8 cellular contexts compared by ENCODE assay signal in the genomic region with DNA sequence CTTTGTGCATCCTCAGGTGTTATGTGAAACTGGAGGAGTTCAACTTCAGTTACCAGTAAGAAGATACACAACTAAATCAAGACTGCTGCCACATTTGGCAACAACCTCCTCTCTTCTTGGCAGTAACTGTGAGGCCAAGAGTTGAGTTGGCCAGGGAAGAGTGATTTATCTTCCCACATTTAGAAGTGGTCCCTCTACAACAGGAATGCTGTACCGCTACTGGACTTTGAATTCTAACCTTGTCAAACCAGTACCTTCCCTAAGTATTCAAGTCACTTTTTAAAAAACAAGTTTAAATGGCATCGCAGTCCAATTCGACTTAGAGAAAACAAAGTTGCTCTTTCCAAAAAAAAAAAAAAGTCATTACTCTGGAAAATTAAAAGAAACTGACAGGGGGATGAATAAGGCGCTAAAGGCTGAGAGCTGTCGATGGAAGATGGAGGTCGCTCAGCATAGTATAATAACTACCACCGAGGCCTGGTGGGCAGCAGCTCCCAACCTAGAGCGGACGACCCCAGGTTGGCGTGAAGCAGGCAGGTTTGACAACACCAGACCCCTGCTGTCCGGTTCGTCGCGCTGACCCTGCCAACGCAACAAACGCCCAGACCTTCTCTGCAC. TPM values are rescaled to one million over a fixed set of nuclear protein-coding genes. Genes with fewer than 3 reads are reported as not detected.
DNase-seq lines count a peak whose midpoint lies in the region; ATAC-seq and TF ChIP-seq lines count a peak whose summit lies in the region.

No MANE protein-coding gene starts in this region.

- H2AFZ ChIP-seq in neural progenitor cell (replicated peaks): peak overlapping the region; percentile 93

- intact Hi-C loops in Calu3 (cut with micrococcal nuclease; ENCODE audit: unreplicated experiment): loop anchor here (5.0 kb wide), 1 partner anchor 46 kb away; no protein-coding TSS in a partner anchor

- peaks cover 53% of the 10 kb centered on the region for H4K20me1 ChIP-seq in neural progenitor cell (ENCODE audit: low read depth)

- peak overlapping the region; percentile 82 for H3K9ac ChIP-seq in neural progenitor cell

- BruUV-seq in Calu3 (replicated peaks; lab: Mats Ljungman, UMichigan): no TSS peak

- H3K27ac Mint-ChIP-seq in Calu3 (ENCODE audit: unreplicated experiment) (peak overlapping the region; percentile 61), HFFc6 (peak overlapping the region; percentile 60), neural progenitor cell (peak overlapping the region; percentile 90)

- DNase-seq in Calu3 (no peak), HFFc6 (no peak), fibroblast of villous mesenchyme (ENCODE audit: low read depth) (peak; percentile 51), neural progenitor cell (ENCODE audit: low spot score) (no peak), SW 1271 (lab: John Stamatoyannopoulos, UW) (no peak), 8988T (no peak)

- H3K4me2 ChIP-seq in neural progenitor cell: peak overlapping the region; percentile 98

- H3K4me1 Mint-ChIP-seq in Calu3 (ENCODE audit: low read depth, unreplicated experiment): peaks cover 57% of the 10 kb centered on the region
- H3K4me1 Mint-ChIP-seq in HFFc6 (ENCODE audit: low read depth): peaks cover 71% of the 10 kb centered on the region
- peaks cover 48% of the 10 kb centered on the region for H3K4me1 Mint-ChIP-seq in neural progenitor cell

- peaks cover 24% of the 10 kb centered on the region for H3F3A ChIP-seq in neural progenitor cell (ENCODE audit: low read depth)

- H3K27me3 ChIP-seq in neural progenitor cell: peaks cover 8% of the 10 kb centered on the region

- no peaks in the 10 kb centered on the region for H3K9me3 ChIP-seq in neural progenitor cell (ENCODE audit: low read depth)

- H3K27me3 Mint-ChIP-seq in Calu3 (ENCODE audit: unreplicated experiment) (no peaks in the 10 kb centered on the region), HFFc6 (ENCODE audit: insufficient read depth) (no peaks in the 10 kb centered on the region), neural progenitor cell (ENCODE audit: insufficient read depth, low read depth) (peaks cover 3% of the 10 kb centered on the region)

- peaks cover 34% of the 10 kb centered on the region for H3K36me3 Mint-ChIP-seq in Calu3 (ENCODE audit: insufficient read depth, unreplicated experiment)
- H3K36me3 Mint-ChIP-seq in HFFc6 (ENCODE audit: low read depth): 0 out of 2 replicates have a peak, but pooled peaks cover 9% of the 10 kb centered on the region
- peaks cover 13% of the 10 kb centered on the region for H3K36me3 Mint-ChIP-seq in neural progenitor cell

- TF ChIP-seq CTCF in Calu3 (IDR thresholded peaks at IDR 0.05; ENCODE audit: unreplicated experiment) (no peak), HFFc6 (IDR thresholded peaks at IDR 0.05) (no peak), VCaP (conservative IDR thresholded peaks at IDR 0.05) (no peak), fibroblast of villous mesenchyme (IDR thresholded peaks at IDR 0.05; ENCODE audit: insufficient read depth, low read depth, low read length) (no peak), neural progenitor cell (IDR thresholded peaks at IDR 0.05) (no peak)

- no peaks in the 10 kb centered on the region for H3K36me3 ChIP-seq in neural progenitor cell

- H3K27ac ChIP-seq in VCaP (peak overlapping the region; percentile 96), neural progenitor cell (no peak overlapping the region)

- no peaks in the 10 kb centered on the region for H3K9me3 Mint-ChIP-seq in Calu3 (ENCODE audit: low read depth, unreplicated experiment)
- H3K9me3 Mint-ChIP-seq in HFFc6: no peaks in the 10 kb centered on the region
- H3K9me3 Mint-ChIP-seq in neural progenitor cell: peaks cover 2% of the 10 kb centered on the region

- peak overlapping the region; percentile 90 for H3K4me3 ChIP-seq in fibroblast of villous mesenchyme (ENCODE audit: low read depth, low read length)
- H3K4me3 ChIP-seq in neural progenitor cell: peak overlapping the region; percentile 82

- CTCF ChIA-PET in Calu3 (lab: Charles Lee): interaction anchor here (0.7 to 0.9 kb wide), 2 partner anchors 32 to 56 kb away, joined by 3 read pairs; no protein-coding TSS in a partner anchor

- peaks cover 55% of the 10 kb centered on the region for H3K79me2 ChIP-seq in neural progenitor cell (ENCODE audit: low read depth)

- peak overlapping the region; percentile 89 for H3K4me3 Mint-ChIP-seq in Calu3 (ENCODE audit: low read depth, unreplicated experiment)
- peak overlapping the region; percentile 92 for H3K4me3 Mint-ChIP-seq in HFFc6
- H3K4me3 Mint-ChIP-seq in neural progenitor cell: peak overlapping the region; percentile 97

- peaks cover 41% of the 10 kb centered on the region for H3K4me1 ChIP-seq in neural progenitor cell

- no peak for ATAC-seq in HG03280 (IDR thresholded peaks at IDR 0.05; ENCODE audit: unreplicated experiment)

RNA-seq across cellular contexts. Expression of a gene that starts 1.0 kb away (rescaled TPM):
- total RNA-seq in Calu3 (2022): 30.7 and 40.4 TPM in 2 replicates
- total RNA-seq in HFFc6 (2021; fragmentation: NEBNext Ultra II Directional; extraction: Animal tissue kit (Norgen Biotek cat#: 25700)): 10 to 100 TPM; 28.7 to 34.4 (median 30.7) TPM
- total RNA-seq in fibroblast of villous mesenchyme: 78.0 and 97.2 TPM in 2 replicates
- total RNA-seq in neural progenitor cell (ENCODE audit: low replicate concordance): 35.4 and 79.5 TPM in 2 replicates
